ENCODE assay signal across 1 cellular context in genomic region chr2:69584127-69584889, GRCh38.
A peak's percentile ranks its signal among the peaks of the same experiment; 100 is the strongest.
TF ChIP-seq lines count a peak whose summit lies in the region.

No MANE protein-coding gene starts in this region.

TF ChIP-seq in HepG2, 621 proteins besides CTCF, POLR2A, EP300 and RAD21 (continued from another document):
- TF ChIP-seq CREB1 (IDR thresholded peaks at IDR 0.05) (peak; percentile 67), CREB1 (CRISPR knock-in tag; IDR thresholded peaks at IDR 0.05) (no peak; the same call in 1 of the 2 replicates), FOSL2 (CRISPR knock-in tag; IDR thresholded peaks at IDR 0.05) (peak; percentile 64)
